8 cellular contexts compared by ENCODE assay signal in the genomic region with DNA sequence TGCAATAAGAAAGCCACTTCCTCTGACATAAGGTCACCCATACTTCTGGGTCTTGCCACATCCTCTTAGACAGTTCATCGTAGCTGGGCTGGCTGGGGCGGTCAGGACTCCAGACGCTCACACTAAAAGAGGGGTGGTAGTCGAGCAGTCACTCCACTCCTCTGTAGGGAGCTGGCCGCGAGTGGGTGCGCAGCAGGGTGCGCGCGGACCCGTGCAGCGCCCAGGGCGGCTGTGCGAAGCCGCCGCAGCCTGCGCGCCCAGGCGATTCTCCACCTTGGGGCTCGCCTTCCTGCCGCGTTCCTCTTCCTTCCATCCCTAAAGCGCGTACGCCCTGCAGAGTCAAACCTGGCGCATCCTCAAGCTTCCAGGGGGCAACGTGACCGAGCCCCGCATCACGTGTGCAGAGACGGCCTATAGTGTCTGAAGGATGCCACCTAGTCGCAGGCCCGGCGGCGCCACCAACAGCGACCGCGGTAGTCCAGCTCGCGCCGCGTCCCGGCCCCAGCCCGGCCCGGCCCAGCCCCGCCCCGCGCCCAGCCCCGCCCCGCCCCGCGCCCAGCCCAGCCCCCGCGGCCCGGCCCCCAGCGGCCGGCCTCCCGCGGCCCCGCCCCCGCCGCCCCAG. TPM values are rescaled to one million over a fixed set of nuclear protein-coding genes. Genes with fewer than 3 reads are reported as not detected.
DNase-seq lines count a peak whose midpoint lies in the region; ATAC-seq and TF ChIP-seq lines count a peak whose summit lies in the region.

No MANE protein-coding gene starts in this region.

- intact Hi-C loops in left lung (cut with DNase I), result no loop called here

- H3K27me3 ChIP-seq in left lung, result no peaks in the 10 kb centered on the region

- TF ChIP-seq CTCF in coronary artery (IDR thresholded peaks at IDR 0.05) (no peak), left lung (IDR thresholded peaks at IDR 0.05) (no peak)

- H3K4me1 ChIP-seq in left lung, result peaks cover 16 to 61% of the 10 kb centered on the region in 2 donors

- peak; percentile 74 to 95 (median 93) for DNase-seq in C1 segment of cervical spinal cord (lab: John Stamatoyannopoulos, UW)
- DNase-seq in NCI-H524 treated with DMSO at 0.1 percent for 48 hours (lab: John Stamatoyannopoulos, UW), result peak; percentile 74
- DNase-seq in activated CD4-positive, alpha-beta T cell treated with anti-CD3 and anti-CD28 coated beads for 48 hours, result peak; percentile 85
- peak; percentile 92 for DNase-seq in coronary artery (ENCODE audit: low spot score)
- DNase-seq in left lung, result peak; percentile 94 to 97
- peak; percentile 75 to 80 for DNase-seq in stimulated activated CD4-positive, alpha-beta T cell treated with anti-CD3 and anti-CD28 coated beads, Interleukin-2, amount 100 ng/mL, for 48 hours

- ATAC-seq in GM19328 (IDR thresholded peaks at IDR 0.05; ENCODE audit: unreplicated experiment) (peak; percentile 93), HG03460 (IDR thresholded peaks at IDR 0.05; ENCODE audit: unreplicated experiment) (peak; percentile 95), left lung (peak; percentile 86)

- no peaks in the 10 kb centered on the region for H3K9me3 ChIP-seq in left lung

- H3K4me3 ChIP-seq in coronary artery (peak overlapping the region; percentile 79), left lung (peak overlapping the region; percentile 59 to 89)

- H3K27ac ChIP-seq in coronary artery (peak overlapping the region; percentile 85 to 99), left lung (peak overlapping the region; percentile 92 to 100)

- peaks cover 0 to 16% of the 10 kb centered on the region in 2 donors for H3K36me3 ChIP-seq in left lung

RNA-seq across cellular contexts. Expression of a gene that starts 0.4 kb away (rescaled TPM):
- 100 to 1,000 TPM; 251 to 263 TPM for total RNA-seq in left lung

Comparison
In these comparisons a context has a peak if more than half of its experiments do, and no peak if none do; other contexts are left out.
1. Peak in every context shown above with its lines: DNase-seq, ATAC-seq, H3K4me3 ChIP-seq and H3K27ac ChIP-seq.